ENCODE assay signal across 2 cellular contexts in the genomic region with DNA sequence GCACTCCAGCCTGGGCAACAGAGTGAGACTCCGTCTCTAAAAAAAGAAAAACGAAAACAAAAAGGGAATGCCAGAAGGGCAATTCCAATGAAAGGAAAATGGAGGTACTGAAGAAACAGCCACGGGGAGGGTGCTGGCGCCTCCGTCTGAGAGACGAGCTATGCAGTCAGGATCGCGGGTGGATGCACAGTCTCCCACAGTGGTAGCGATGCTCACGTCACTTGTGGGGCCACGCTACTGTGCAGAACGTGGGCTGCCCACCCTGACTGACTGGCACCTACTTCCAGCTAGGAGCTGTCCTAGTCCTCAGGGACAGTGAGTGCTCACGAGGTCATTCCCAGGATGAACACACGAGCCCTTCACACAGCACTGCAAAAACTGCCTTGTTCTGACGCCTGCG. TPM values are rescaled to one million over a fixed set of nuclear protein-coding genes. Genes with fewer than 3 reads are reported as not detected.
"Had no signal": no experiment of that assay in that cellular context is flagged by ENCODE, and none has a peak within 500 bp of the region (broad histone marks: within the 10 kb centered on the region; RNA-seq: fewer than 3 reads in every experiment).

No MANE protein-coding gene starts in this region.

RNA-seq across cellular contexts. Expression of a gene that starts 46.8 kb away (rescaled TPM):
- total RNA-seq: activated B cell treated with CpG ODN at 0.5 μM for 24 hours; T-helper 2 cell treated with Interferon-gamma antibody and Interleukin-4, amounts not matched to agents 100 ng/mL and 5 ng/mL, for 36 hours had no signal
